In genomic region chr12:68745904-68746571, GRCh38 we compare ENCODE assay signal across 8 cellular contexts. TPM values are rescaled to one million over a fixed set of nuclear protein-coding genes. Genes with fewer than 3 reads are reported as not detected.
A peak's percentile ranks its signal among the peaks of the same experiment; 100 is the strongest.
DNase-seq lines count a peak whose midpoint lies in the region; ATAC-seq, FAIRE-seq and TF ChIP-seq lines count a peak whose summit lies in the region.

Gene SLC35E3 (plus strand): TSS chr12:68746176. CDS start chr12:68746378, 202 bp downstream.

- no peaks in the 10 kb centered on the region for H3K9me3 Mint-ChIP-seq in progenitor cell of endocrine pancreas (ENCODE audit: low read depth)

- intact Hi-C loops in left ventricle myocardium superior (cut with micrococcal nuclease) = no loop called here

- H3K27me3 Mint-ChIP-seq in progenitor cell of endocrine pancreas = no peaks in the 10 kb centered on the region

- peak; percentile 79; the same call in 1 of the 2 replicates for TF ChIP-seq POLR2A in GM12892 (IDR thresholded peaks at IDR 0.05; ENCODE audit: low read depth, low read length)

- peak; percentile 94 for DNase-seq in GM12892 (ENCODE audit: insufficient read length)
- peak; percentile 72 for DNase-seq in NCI-H1436 treated with DMSO at 0.1 percent for 48 hours (lab: John Stamatoyannopoulos, UW)
- DNase-seq in T follicular helper cell (ENCODE audit: low read depth) = peak; percentile 82
- peak; percentile 75 for DNase-seq in amniotic stem cell (lab: John Stamatoyannopoulos, UW)
- DNase-seq in left ventricle myocardium superior = peak; percentile 97
- peak; percentile 77 for DNase-seq in progenitor cell of endocrine pancreas (ENCODE audit: low spot score, unreplicated experiment)
- DNase-seq in ureter (ENCODE audit: low spot score) = peak; percentile 93

- H3K36me3 Mint-ChIP-seq in progenitor cell of endocrine pancreas (ENCODE audit: insufficient read depth) = peaks cover 10% of the 10 kb centered on the region

- peaks cover 16% of the 10 kb centered on the region for H3K4me1 Mint-ChIP-seq in progenitor cell of endocrine pancreas (ENCODE audit: low read depth)

- peak; percentile 95 for FAIRE-seq in GM12892 (lab: Jason Lieb, UNC)

- H3K27ac Mint-ChIP-seq in progenitor cell of endocrine pancreas = peak within 1 kb of the TSS; percentile 97

- no peak for TF ChIP-seq CTCF in progenitor cell of endocrine pancreas (IDR thresholded peaks at IDR 0.05; ENCODE audit: unreplicated experiment)

- ATAC-seq in HG02840 (IDR thresholded peaks at IDR 0.05; ENCODE audit: low FRiP score, unreplicated experiment) (peak; percentile 94), left ventricle myocardium superior (peak; percentile 100)

- peak within 1 kb of the TSS; percentile 97 for H3K4me3 Mint-ChIP-seq in progenitor cell of endocrine pancreas (ENCODE audit: low read depth)

RNA-seq across cellular contexts. Expression of gene SLC35E3, which starts in this region (rescaled TPM):
- 11.5 TPM for polyA plus RNA-seq in GM12892 (2012; ENCODE audit: missing spikeins)
- total RNA-seq in left ventricle myocardium superior (5.5 TPM), progenitor cell of endocrine pancreas (12.8 and 17.1 TPM in 2 replicates), ureter (13.4 TPM)

Comparison
In these comparisons a context has a peak if more than half of its experiments do, and no peak if none do; other contexts are left out.
1. Peak in every context shown above with its lines: DNase-seq and ATAC-seq.